1 cellular context compared by ENCODE assay signal in the genomic region with DNA sequence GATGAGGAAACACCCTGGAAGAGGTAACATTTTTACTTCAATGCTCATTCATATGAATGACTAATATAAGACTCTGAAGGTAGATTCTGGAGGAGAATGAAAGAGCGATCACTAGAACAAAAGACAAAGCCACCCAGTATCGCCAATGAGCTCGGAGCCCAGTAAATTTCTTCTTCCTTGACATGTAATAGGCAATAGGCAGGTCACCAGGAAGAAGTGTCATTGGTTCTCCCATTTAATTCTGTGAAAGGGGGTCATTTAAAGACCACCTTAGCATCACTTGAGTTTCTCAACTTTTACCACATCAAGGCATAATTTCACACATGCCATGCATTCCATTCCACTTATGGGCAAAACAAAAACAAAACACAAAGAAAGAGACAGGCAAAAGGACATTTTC.
TF ChIP-seq lines count a peak whose summit lies in the region.

No MANE protein-coding gene starts in this region.

TF ChIP-seq in GM23338, 12 proteins besides CTCF, POLR2A, EP300 and RAD21 (continued from another document):
- TF ChIP-seq STAT1 (IDR thresholded peaks at IDR 0.05; ENCODE audit: unreplicated experiment) (no peak), POLR2AphosphoS5 (IDR thresholded peaks at IDR 0.05; ENCODE audit: low read depth) (no peak), ZNF331 (CRISPR knock-in tag; IDR thresholded peaks at IDR 0.05; ENCODE audit: low read depth) (no peak), ZNF114 (CRISPR knock-in tag; IDR thresholded peaks at IDR 0.05) (no peak)
- TF ChIP-seq, protein P1, sequence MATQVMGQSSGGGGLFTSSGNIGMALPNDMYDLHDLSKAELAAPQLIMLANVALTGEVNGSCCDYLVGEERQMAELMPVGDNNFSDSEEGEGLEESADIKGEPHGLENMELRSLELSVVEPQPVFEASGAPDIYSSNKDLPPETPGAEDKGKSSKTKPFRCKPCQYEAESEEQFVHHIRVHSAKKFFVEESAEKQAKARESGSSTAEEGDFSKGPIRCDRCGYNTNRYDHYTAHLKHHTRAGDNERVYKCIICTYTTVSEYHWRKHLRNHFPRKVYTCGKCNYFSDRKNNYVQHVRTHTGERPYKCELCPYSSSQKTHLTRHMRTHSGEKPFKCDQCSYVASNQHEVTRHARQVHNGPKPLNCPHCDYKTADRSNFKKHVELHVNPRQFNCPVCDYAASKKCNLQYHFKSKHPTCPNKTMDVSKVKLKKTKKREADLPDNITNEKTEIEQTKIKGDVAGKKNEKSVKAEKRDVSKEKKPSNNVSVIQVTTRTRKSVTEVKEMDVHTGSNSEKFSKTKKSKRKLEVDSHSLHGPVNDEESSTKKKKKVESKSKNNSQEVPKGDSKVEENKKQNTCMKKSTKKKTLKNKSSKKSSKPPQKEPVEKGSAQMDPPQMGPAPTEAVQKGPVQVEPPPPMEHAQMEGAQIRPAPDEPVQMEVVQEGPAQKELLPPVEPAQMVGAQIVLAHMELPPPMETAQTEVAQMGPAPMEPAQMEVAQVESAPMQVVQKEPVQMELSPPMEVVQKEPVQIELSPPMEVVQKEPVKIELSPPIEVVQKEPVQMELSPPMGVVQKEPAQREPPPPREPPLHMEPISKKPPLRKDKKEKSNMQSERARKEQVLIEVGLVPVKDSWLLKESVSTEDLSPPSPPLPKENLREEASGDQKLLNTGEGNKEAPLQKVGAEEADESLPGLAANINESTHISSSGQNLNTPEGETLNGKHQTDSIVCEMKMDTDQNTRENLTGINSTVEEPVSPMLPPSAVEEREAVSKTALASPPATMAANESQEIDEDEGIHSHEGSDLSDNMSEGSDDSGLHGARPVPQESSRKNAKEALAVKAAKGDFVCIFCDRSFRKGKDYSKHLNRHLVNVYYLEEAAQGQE (IDR thresholded peaks at IDR 0.05; ENCODE audit: unreplicated experiment), result no peak
